Comparison of ENCODE assay signal across 1 cellular context in the genomic region with DNA sequence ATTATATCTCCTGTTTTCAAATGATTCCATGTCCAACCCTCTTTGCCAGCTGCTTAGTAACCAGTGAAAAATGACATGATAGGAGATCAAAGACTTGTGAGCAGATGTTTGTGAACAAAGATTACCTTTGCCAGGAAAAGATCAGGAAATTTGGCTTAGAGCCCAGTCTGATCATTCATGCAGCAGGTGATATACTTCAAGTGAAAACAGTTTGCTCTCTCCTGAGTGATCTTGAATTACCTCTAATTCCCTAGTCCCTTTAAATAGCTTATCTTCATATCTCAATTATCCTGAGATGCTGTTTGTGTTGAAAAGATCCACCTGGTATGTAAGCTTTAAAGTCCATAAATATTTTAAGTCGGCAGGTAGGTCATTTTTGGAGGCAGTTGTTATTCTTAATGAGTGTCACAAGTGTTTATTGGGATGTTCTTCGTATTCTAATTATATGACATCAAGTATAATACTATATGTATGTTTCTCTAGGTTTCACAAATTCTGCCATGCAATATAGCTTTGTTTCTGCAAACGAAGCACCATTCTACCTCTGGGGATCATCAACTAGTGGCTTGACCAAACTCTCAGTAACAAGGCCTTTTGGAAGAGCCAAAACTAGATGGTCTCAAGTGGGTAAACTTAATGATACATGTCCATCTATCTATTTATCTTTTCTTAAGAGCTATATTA.
TF ChIP-seq lines count a peak whose summit lies in the region.

No MANE protein-coding gene starts in this region.

TF ChIP-seq in HepG2, 621 proteins besides CTCF, POLR2A, EP300 and RAD21 (continued from another document and continues in another):
- TF ChIP-seq ZNF512 (CRISPR knock-in tag; IDR thresholded peaks at IDR 0.05), result no peak
- TF ChIP-seq SAP130 (CRISPR knock-in tag; IDR thresholded peaks at IDR 0.05; ENCODE audit: low read depth), result peak; percentile 95
- TF ChIP-seq MED8 (CRISPR knock-in tag; IDR thresholded peaks at IDR 0.05; ENCODE audit: insufficient replicate concordance), result no peak
- TF ChIP-seq ZNF30 (CRISPR knock-in tag; IDR thresholded peaks at IDR 0.05), result no peak
- TF ChIP-seq HCFC1 (IDR thresholded peaks at IDR 0.05; ENCODE audit: low read depth, low read length), result no peak
- TF ChIP-seq ZFP36L1 (CRISPR knock-in tag; IDR thresholded peaks at IDR 0.05), result 0 out of 2 replicates have a peak, but pooled peaks have one; percentile 68
- TF ChIP-seq, protein P1, sequence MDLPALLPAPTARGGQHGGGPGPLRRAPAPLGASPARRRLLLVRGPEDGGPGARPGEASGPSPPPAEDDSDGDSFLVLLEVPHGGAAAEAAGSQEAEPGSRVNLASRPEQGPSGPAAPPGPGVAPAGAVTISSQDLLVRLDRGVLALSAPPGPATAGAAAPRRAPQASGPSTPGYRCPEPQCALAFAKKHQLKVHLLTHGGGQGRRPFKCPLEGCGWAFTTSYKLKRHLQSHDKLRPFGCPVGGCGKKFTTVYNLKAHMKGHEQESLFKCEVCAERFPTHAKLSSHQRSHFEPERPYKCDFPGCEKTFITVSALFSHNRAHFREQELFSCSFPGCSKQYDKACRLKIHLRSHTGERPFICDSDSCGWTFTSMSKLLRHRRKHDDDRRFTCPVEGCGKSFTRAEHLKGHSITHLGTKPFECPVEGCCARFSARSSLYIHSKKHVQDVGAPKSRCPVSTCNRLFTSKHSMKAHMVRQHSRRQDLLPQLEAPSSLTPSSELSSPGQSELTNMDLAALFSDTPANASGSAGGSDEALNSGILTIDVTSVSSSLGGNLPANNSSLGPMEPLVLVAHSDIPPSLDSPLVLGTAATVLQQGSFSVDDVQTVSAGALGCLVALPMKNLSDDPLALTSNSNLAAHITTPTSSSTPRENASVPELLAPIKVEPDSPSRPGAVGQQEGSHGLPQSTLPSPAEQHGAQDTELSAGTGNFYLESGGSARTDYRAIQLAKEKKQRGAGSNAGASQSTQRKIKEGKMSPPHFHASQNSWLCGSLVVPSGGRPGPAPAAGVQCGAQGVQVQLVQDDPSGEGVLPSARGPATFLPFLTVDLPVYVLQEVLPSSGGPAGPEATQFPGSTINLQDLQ (CRISPR knock-in tag; IDR thresholded peaks at IDR 0.05), result no peak
- peak; percentile 37; the same call in 1 of the 2 replicates for TF ChIP-seq ELF1 (CRISPR knock-in tag; IDR thresholded peaks at IDR 0.05)
- TF ChIP-seq, protein P2, sequence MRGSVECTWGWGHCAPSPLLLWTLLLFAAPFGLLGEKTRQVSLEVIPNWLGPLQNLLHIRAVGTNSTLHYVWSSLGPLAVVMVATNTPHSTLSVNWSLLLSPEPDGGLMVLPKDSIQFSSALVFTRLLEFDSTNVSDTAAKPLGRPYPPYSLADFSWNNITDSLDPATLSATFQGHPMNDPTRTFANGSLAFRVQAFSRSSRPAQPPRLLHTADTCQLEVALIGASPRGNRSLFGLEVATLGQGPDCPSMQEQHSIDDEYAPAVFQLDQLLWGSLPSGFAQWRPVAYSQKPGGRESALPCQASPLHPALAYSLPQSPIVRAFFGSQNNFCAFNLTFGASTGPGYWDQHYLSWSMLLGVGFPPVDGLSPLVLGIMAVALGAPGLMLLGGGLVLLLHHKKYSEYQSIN (CRISPR knock-in tag; IDR thresholded peaks at IDR 0.05; ENCODE audit: borderline replicate concordance), result no peak
- TF ChIP-seq, protein P3, sequence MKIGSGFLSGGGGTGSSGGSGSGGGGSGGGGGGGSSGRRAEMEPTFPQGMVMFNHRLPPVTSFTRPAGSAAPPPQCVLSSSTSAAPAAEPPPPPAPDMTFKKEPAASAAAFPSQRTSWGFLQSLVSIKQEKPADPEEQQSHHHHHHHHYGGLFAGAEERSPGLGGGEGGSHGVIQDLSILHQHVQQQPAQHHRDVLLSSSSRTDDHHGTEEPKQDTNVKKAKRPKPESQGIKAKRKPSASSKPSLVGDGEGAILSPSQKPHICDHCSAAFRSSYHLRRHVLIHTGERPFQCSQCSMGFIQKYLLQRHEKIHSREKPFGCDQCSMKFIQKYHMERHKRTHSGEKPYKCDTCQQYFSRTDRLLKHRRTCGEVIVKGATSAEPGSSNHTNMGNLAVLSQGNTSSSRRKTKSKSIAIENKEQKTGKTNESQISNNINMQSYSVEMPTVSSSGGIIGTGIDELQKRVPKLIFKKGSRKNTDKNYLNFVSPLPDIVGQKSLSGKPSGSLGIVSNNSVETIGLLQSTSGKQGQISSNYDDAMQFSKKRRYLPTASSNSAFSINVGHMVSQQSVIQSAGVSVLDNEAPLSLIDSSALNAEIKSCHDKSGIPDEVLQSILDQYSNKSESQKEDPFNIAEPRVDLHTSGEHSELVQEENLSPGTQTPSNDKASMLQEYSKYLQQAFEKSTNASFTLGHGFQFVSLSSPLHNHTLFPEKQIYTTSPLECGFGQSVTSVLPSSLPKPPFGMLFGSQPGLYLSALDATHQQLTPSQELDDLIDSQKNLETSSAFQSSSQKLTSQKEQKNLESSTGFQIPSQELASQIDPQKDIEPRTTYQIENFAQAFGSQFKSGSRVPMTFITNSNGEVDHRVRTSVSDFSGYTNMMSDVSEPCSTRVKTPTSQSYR (CRISPR knock-in tag; IDR thresholded peaks at IDR 0.05; ENCODE audit: borderline replicate concordance), result peak; percentile 26; the same call in 1 of the 2 replicates
- no peak for TF ChIP-seq ZBTB7A (CRISPR knock-in tag; IDR thresholded peaks at IDR 0.05)
- no peak for TF ChIP-seq KIAA2018 (CRISPR knock-in tag; IDR thresholded peaks at IDR 0.05; ENCODE audit: borderline replicate concordance)
- no peak for TF ChIP-seq ZNF780A (CRISPR knock-in tag; IDR thresholded peaks at IDR 0.05)
- peak; percentile 62 for TF ChIP-seq ZNF644 (CRISPR knock-in tag; IDR thresholded peaks at IDR 0.05; ENCODE audit: low read depth)
- TF ChIP-seq MED13 (CRISPR knock-in tag; IDR thresholded peaks at IDR 0.05), result no peak; the same call in 1 of the 2 replicates
- peak; percentile 97 for TF ChIP-seq FOXA3 (CRISPR knock-in tag; IDR thresholded peaks at IDR 0.05)
- TF ChIP-seq, protein P4, sequence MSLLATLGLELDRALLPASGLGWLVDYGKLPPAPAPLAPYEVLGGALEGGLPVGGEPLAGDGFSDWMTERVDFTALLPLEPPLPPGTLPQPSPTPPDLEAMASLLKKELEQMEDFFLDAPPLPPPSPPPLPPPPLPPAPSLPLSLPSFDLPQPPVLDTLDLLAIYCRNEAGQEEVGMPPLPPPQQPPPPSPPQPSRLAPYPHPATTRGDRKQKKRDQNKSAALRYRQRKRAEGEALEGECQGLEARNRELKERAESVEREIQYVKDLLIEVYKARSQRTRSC (CRISPR knock-in tag; IDR thresholded peaks at IDR 0.05; ENCODE audit: low read depth), result no peak
- TF ChIP-seq AFF4 (CRISPR knock-in tag; IDR thresholded peaks at IDR 0.05), result no peak
- peak; percentile 72; the same call in 1 of the 2 replicates for TF ChIP-seq RFXANK (CRISPR knock-in tag; IDR thresholded peaks at IDR 0.05)
- no peak for TF ChIP-seq ZNF263 (CRISPR knock-in tag; IDR thresholded peaks at IDR 0.05)
- TF ChIP-seq ZNF768 (CRISPR knock-in tag; IDR thresholded peaks at IDR 0.05), result no peak
- TF ChIP-seq ZNF570 (CRISPR knock-in tag; IDR thresholded peaks at IDR 0.05; ENCODE audit: borderline replicate concordance), result no peak
- no peak for TF ChIP-seq ZUFSP (CRISPR knock-in tag; IDR thresholded peaks at IDR 0.05; ENCODE audit: borderline replicate concordance)
- peak; percentile 98 for TF ChIP-seq TCF7 (IDR thresholded peaks at IDR 0.05; ENCODE audit: low read depth)
